2 cellular contexts compared by ENCODE assay signal in the genomic region with DNA sequence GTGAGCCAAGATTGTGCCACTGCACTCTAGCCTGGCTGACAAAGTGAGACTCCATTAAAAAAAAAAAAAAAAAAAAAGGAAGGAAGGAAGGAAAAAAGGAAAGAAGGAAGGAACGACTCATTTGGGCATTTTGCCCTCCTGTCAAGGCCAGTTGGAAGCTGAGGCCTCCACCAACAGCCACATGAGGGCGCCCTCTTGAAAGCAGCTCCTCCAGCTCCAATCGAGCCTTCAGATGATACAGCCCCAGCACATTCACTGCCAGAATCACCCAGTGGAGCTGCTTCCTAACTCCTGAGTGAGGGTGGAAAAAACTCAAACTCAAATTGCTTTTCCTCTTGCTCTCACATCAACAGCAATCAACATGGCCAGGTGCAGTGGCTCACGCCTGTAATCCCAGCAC.
TF ChIP-seq lines count a peak whose summit lies in the region.

No MANE protein-coding gene starts in this region.

TF ChIP-seq in HepG2, 621 proteins besides CTCF, POLR2A, EP300 and RAD21:
- TF ChIP-seq SETDB1 (CRISPR knock-in tag; IDR thresholded peaks at IDR 0.05; ENCODE audit: borderline replicate concordance) (peak; percentile 80; the same call in 1 of the 2 replicates), STAG1 (CRISPR knock-in tag; IDR thresholded peaks at IDR 0.05) (peak; percentile 31; the same call in 1 of the 2 replicates), RBAK (CRISPR knock-in tag; IDR thresholded peaks at IDR 0.05) (no peak)

TF ChIP-seq in GM12878, 131 proteins besides CTCF, POLR2A, EP300 and RAD21:
- TF ChIP-seq TAF1 (IDR thresholded peaks at IDR 0.05; ENCODE audit: borderline replicate concordance, low read depth, low read length) = no peak
- TF ChIP-seq CREM (IDR thresholded peaks at IDR 0.05; ENCODE audit: low read depth) = no peak
- TF ChIP-seq MEF2B (IDR thresholded peaks at IDR 0.05; ENCODE audit: partially characterized antibody, poor library complexity, severe bottlenecking) = no peak
- no peak for TF ChIP-seq CEBPB (IDR thresholded peaks at IDR 0.05; ENCODE audit: borderline replicate concordance in 1 of 2, low read depth in 2 of 2, low read length in 2 of 2)
- TF ChIP-seq, protein P1, sequence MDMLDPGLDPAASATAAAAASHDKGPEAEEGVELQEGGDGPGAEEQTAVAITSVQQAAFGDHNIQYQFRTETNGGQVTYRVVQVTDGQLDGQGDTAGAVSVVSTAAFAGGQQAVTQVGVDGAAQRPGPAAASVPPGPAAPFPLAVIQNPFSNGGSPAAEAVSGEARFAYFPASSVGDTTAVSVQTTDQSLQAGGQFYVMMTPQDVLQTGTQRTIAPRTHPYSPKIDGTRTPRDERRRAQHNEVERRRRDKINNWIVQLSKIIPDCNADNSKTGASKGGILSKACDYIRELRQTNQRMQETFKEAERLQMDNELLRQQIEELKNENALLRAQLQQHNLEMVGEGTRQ (IDR thresholded peaks at IDR 0.05; ENCODE audit: borderline replicate concordance, low read depth, low read length) = no peak
- TF ChIP-seq, protein P2, sequence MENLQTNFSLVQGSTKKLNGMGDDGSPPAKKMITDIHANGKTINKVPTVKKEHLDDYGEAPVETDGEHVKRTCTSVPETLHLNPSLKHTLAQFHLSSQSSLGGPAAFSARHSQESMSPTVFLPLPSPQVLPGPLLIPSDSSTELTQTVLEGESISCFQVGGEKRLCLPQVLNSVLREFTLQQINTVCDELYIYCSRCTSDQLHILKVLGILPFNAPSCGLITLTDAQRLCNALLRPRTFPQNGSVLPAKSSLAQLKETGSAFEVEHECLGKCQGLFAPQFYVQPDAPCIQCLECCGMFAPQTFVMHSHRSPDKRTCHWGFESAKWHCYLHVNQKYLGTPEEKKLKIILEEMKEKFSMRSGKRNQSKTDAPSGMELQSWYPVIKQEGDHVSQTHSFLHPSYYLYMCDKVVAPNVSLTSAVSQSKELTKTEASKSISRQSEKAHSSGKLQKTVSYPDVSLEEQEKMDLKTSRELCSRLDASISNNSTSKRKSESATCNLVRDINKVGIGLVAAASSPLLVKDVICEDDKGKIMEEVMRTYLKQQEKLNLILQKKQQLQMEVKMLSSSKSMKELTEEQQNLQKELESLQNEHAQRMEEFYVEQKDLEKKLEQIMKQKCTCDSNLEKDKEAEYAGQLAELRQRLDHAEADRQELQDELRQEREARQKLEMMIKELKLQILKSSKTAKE (IDR thresholded peaks at IDR 0.05; ENCODE audit: low read depth, poor library complexity, severe bottlenecking) = no peak
